Comparison of ENCODE assay signal across 11 cellular contexts in genomic region chr2:8152392-8153257, GRCh38.
DNase-seq lines count a peak whose midpoint lies in the region; ATAC-seq and TF ChIP-seq lines count a peak whose summit lies in the region.
"Had no signal": no experiment of that assay in that cellular context is flagged by ENCODE, and none has a peak within 500 bp of the region (broad histone marks: within the 10 kb centered on the region; RNA-seq: fewer than 3 reads in every experiment).

No MANE protein-coding gene starts in this region.

- ATAC-seq in HG02623 (IDR thresholded peaks at IDR 0.05; ENCODE audit: unreplicated experiment) = peak; percentile 97
- peak; percentile 90 for ATAC-seq in HG03575 (IDR thresholded peaks at IDR 0.05; ENCODE audit: extremely low read depth, insufficient number of reproducible peaks, low FRiP score, unreplicated experiment)
- no peak for ATAC-seq in T-helper 17 cell

- H3K4me1 Mint-ChIP-seq in neural crest cell (peaks cover 9% of the 10 kb centered on the region), T-helper 17 cell (peaks cover 7% of the 10 kb centered on the region)

- H3K27me3 Mint-ChIP-seq in neural crest cell (ENCODE audit: low read depth) = no peaks in the 10 kb centered on the region
- H3K27me3 Mint-ChIP-seq in T-helper 17 cell = no peaks in the 10 kb centered on the region

- no peak for TF ChIP-seq CTCF in neural crest cell (conservative IDR thresholded peaks at IDR 0.05)

- no peaks in the 10 kb centered on the region for H3K9me3 ChIP-seq in T-helper 17 cell (ENCODE audit: control insufficient read depth, low read length, poor library complexity, severe bottlenecking)

- DNase-seq in SIG-M5 treated with dmso at 0.1 percent for 504 hours (lab: John Stamatoyannopoulos, UW; ENCODE audit: unreplicated experiment) (peak; percentile 5), SIG-M5 (lab: John Stamatoyannopoulos, UW) (no peak), neural crest cell (ENCODE audit: low read depth, low spot score) (no peak), NCI-H524 (lab: John Stamatoyannopoulos, UW) (no peak), T-helper 17 cell (no peak), inferior parietal cortex (ENCODE audit: extremely low spot score) (no peak)
- DNase-seq: activated CD4-positive, alpha-beta T cell treated with anti-CD3 and anti-CD28 coated beads for 4 hours; central memory CD4-positive, alpha-beta T cell; NCI-H2227 treated with DMSO at 0.1 percent for 48 hours had no signal

- H3K27ac Mint-ChIP-seq in neural crest cell (ENCODE audit: unreplicated experiment) (peak overlapping the region; percentile 53), T-helper 17 cell (no peak overlapping the region)

- no peaks in the 10 kb centered on the region for H3K9me3 Mint-ChIP-seq in neural crest cell

- H3K4me3 Mint-ChIP-seq in neural crest cell = no peak overlapping the region
- H3K4me3 Mint-ChIP-seq in T-helper 17 cell = no peak overlapping the region

- H3K36me3 Mint-ChIP-seq in neural crest cell (ENCODE audit: low read depth) (no peaks in the 10 kb centered on the region), T-helper 17 cell (ENCODE audit: low read depth) (no peaks in the 10 kb centered on the region)
